ENCODE assay signal across 8 cellular contexts in genomic region chr19:41993612-41994483, GRCh38. TPM values are rescaled to one million over a fixed set of nuclear protein-coding genes. Genes with fewer than 3 reads are reported as not detected.
DNase-seq lines count a peak whose midpoint lies in the region; ATAC-seq and TF ChIP-seq lines count a peak whose summit lies in the region.

Gene ATP1A3 (minus strand): TSS chr19:41994230. CDS start chr19:41994076, 154 bp downstream.

- TF ChIP-seq POLR2A in right lobe of liver (IDR thresholded peaks at IDR 0.05) = no peak

- ATAC-seq in right lobe of liver (peak; percentile 44 to 61 (median 50)), HG03135 (IDR thresholded peaks at IDR 0.05; ENCODE audit: unreplicated experiment) (no peak)

- H3K4me3 ChIP-seq in coronary artery (peak within 1 kb of the TSS; percentile 67), right lobe of liver (peak within 1 kb of the TSS in 2 of 3 donors; percentile 12 to 16)

- no peaks in the 10 kb centered on the region for H3K4me1 ChIP-seq in right lobe of liver

- H3K36me3 ChIP-seq in right lobe of liver = no peaks in the 10 kb centered on the region

- peak; percentile 40 for DNase-seq in A172 (ENCODE audit: low spot score)
- DNase-seq in GM19238 (ENCODE audit: insufficient read length, low spot score) = peak; percentile 76
- DNase-seq in NCI-H226 = peak; percentile 82
- peak; percentile 37 for DNase-seq in activated CD4-positive, alpha-beta T cell treated with anti-CD3 and anti-CD28 coated beads for 1 hour
- DNase-seq in coronary artery (ENCODE audit: low spot score) = no peak
- no peak for DNase-seq in right lobe of liver
- DNase-seq in stimulated activated CD4-positive, alpha-beta T cell treated with anti-CD3 and anti-CD28 coated beads, TNF-alpha, amount 100 ng/mL, for 48 hours (ENCODE audit: low read depth in 3 of 3) = peak in 2 of 3 donors; percentile 14 to 54

- H3K9me3 ChIP-seq in right lobe of liver = no peaks in the 10 kb centered on the region

- no peak for TF ChIP-seq CTCF in coronary artery (IDR thresholded peaks at IDR 0.05)
- no peak for TF ChIP-seq CTCF in right lobe of liver (IDR thresholded peaks at IDR 0.05)

- H3K27me3 ChIP-seq in right lobe of liver = peaks cover 0 to 7% of the 10 kb centered on the region in 2 donors

- H3K27ac ChIP-seq in coronary artery = no peak within 1 kb of the TSS
- no peak within 1 kb of the TSS for H3K27ac ChIP-seq in right lobe of liver

- intact Hi-C loops in right lobe of liver (cut with DNase I) = no loop called here

- WGBS in right lobe of liver (ENCODE audit: insufficient coverage, low coverage, low lambda C conversion rate, missing lambda C conversion rate) = under 1% methylated on average over 25 of the region's 84 CpGs

RNA-seq across cellular contexts. Expression of gene ATP1A3, which starts in this region (rescaled TPM):
- 0.76 and 0.86 TPM in 2 replicates for total RNA-seq in A172 (2014; rRNA removed; shearing (Covaris generic))
- total RNA-seq in right lobe of liver = under 1 TPM in 2 of 6 experiments, not detected in 4; 0.07 TPM

Comparison
In these comparisons a context has a peak if more than half of its experiments do, and no peak if none do; other contexts are left out.
1. Peak in DNase-seq in A172; RNA of the gene not detected or under 1 TPM.
2. Peak in ATAC-seq and H3K4me3 ChIP-seq in right lobe of liver; RNA of the gene not detected or under 1 TPM.
3. DNase-seq: peak in GM19238 (single experiment), NCI-H226 (single experiment), activated CD4-positive, alpha-beta T cell treated with anti-CD3 and anti-CD28 coated beads for 1 hour (single experiment) and stimulated activated CD4-positive, alpha-beta T cell treated with anti-CD3 and anti-CD28 coated beads, TNF-alpha, amount 100 ng/mL, for 48 hours (2 of 3); none in coronary artery (single experiment) and right lobe of liver (0 of 3).